1 cellular context compared by ENCODE assay signal in genomic region chr3:12288466-12289129, GRCh38.
TF ChIP-seq lines count a peak whose summit lies in the region.

Gene PPARG, plus strand, starts transcription at chr3:12289070. Its CDS starts 90,642 bp downstream, at chr3:12379712.

TF ChIP-seq in HEK293, 187 proteins besides CTCF, POLR2A, EP300 and RAD21 (continued from another document and continues in another):
- TF ChIP-seq MYNN (tag by site-specific recombination; IDR thresholded peaks at IDR 0.05; ENCODE audit: borderline replicate concordance): peak; percentile 15; the same call in 1 of the 2 replicates
- TF ChIP-seq KLF16 (tag by site-specific recombination; IDR thresholded peaks at IDR 0.05): 0 out of 2 replicates have a peak, but pooled peaks have one; percentile 69
- no peak for TF ChIP-seq ZNF202 (tag by site-specific recombination; IDR thresholded peaks at IDR 0.05; ENCODE audit: borderline replicate concordance)
- no peak for TF ChIP-seq ZNF174 (tag by site-specific recombination; IDR thresholded peaks at IDR 0.05)
- peak; percentile 11; the same call in 1 of the 2 replicates for TF ChIP-seq ZNF146 (tag by site-specific recombination; IDR thresholded peaks at IDR 0.05)
- no peak for TF ChIP-seq ZNF677 (tag by site-specific recombination; IDR thresholded peaks at IDR 0.05)
- no peak for TF ChIP-seq ZNF513 (tag by site-specific recombination; IDR thresholded peaks at IDR 0.05)
- peak; percentile 86 for TF ChIP-seq ZXDB (tag by site-specific recombination; IDR thresholded peaks at IDR 0.05)
- TF ChIP-seq ZNF2 (tag by site-specific recombination; IDR thresholded peaks at IDR 0.05): peak; percentile 75; the same call in 1 of the 2 replicates
- peak; percentile 96 for TF ChIP-seq ZNF423 (tag by site-specific recombination; IDR thresholded peaks at IDR 0.05)
- no peak for TF ChIP-seq ZNF184 (tag by site-specific recombination; IDR thresholded peaks at IDR 0.05)
- TF ChIP-seq, protein P1, sequence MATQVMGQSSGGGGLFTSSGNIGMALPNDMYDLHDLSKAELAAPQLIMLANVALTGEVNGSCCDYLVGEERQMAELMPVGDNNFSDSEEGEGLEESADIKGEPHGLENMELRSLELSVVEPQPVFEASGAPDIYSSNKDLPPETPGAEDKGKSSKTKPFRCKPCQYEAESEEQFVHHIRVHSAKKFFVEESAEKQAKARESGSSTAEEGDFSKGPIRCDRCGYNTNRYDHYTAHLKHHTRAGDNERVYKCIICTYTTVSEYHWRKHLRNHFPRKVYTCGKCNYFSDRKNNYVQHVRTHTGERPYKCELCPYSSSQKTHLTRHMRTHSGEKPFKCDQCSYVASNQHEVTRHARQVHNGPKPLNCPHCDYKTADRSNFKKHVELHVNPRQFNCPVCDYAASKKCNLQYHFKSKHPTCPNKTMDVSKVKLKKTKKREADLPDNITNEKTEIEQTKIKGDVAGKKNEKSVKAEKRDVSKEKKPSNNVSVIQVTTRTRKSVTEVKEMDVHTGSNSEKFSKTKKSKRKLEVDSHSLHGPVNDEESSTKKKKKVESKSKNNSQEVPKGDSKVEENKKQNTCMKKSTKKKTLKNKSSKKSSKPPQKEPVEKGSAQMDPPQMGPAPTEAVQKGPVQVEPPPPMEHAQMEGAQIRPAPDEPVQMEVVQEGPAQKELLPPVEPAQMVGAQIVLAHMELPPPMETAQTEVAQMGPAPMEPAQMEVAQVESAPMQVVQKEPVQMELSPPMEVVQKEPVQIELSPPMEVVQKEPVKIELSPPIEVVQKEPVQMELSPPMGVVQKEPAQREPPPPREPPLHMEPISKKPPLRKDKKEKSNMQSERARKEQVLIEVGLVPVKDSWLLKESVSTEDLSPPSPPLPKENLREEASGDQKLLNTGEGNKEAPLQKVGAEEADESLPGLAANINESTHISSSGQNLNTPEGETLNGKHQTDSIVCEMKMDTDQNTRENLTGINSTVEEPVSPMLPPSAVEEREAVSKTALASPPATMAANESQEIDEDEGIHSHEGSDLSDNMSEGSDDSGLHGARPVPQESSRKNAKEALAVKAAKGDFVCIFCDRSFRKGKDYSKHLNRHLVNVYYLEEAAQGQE (tag by site-specific recombination; IDR thresholded peaks at IDR 0.05): peak; percentile 82
- TF ChIP-seq ZNF76 (tag by site-specific recombination; IDR thresholded peaks at IDR 0.05; ENCODE audit: borderline replicate concordance, low read depth): 0 out of 2 replicates have a peak, but pooled peaks have one; percentile 9
- TF ChIP-seq KLF9 (tag by site-specific recombination; IDR thresholded peaks at IDR 0.05; ENCODE audit: low read depth): peak; percentile 85
- TF ChIP-seq ZBTB17 (tag by site-specific recombination; IDR thresholded peaks at IDR 0.05): peak; percentile 59
- TF ChIP-seq, protein P2, sequence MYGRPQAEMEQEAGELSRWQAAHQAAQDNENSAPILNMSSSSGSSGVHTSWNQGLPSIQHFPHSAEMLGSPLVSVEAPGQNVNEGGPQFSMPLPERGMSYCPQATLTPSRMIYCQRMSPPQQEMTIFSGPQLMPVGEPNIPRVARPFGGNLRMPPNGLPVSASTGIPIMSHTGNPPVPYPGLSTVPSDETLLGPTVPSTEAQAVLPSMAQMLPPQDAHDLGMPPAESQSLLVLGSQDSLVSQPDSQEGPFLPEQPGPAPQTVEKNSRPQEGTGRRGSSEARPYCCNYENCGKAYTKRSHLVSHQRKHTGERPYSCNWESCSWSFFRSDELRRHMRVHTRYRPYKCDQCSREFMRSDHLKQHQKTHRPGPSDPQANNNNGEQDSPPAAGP (tag by site-specific recombination; IDR thresholded peaks at IDR 0.05): peak; percentile 9; the same call in 1 of the 2 replicates
- peak; percentile 42; the same call in 1 of the 2 replicates for TF ChIP-seq ZNF629 (tag by site-specific recombination; IDR thresholded peaks at IDR 0.05)
- no peak for TF ChIP-seq ZNF157 (tag by site-specific recombination; IDR thresholded peaks at IDR 0.05)
- peak; percentile 94 for TF ChIP-seq GLIS1 (tag by site-specific recombination; IDR thresholded peaks at IDR 0.05)
- no peak for TF ChIP-seq ZNF221 (tag by site-specific recombination; IDR thresholded peaks at IDR 0.05; ENCODE audit: borderline replicate concordance)
- TF ChIP-seq IKZF3 (tag by site-specific recombination; IDR thresholded peaks at IDR 0.05): peak; percentile 18; the same call in 1 of the 2 replicates
- TF ChIP-seq ZFHX2 (tag by site-specific recombination; conservative IDR thresholded peaks at IDR 0.05): peak; percentile 74
- TF ChIP-seq ZBTB48 (tag by site-specific recombination; IDR thresholded peaks at IDR 0.05): peak; percentile 98
- TF ChIP-seq TRIM28 (IDR thresholded peaks at IDR 0.05; ENCODE audit: borderline replicate concordance, low read length): no peak
- no peak for TF ChIP-seq ZNF239 (tag by site-specific recombination; IDR thresholded peaks at IDR 0.05)
- peak; percentile 67; the same call in 1 of the 2 replicates for TF ChIP-seq PRDM10 (tag by site-specific recombination; IDR thresholded peaks at IDR 0.05)
- TF ChIP-seq REPIN1 (tag by site-specific recombination; IDR thresholded peaks at IDR 0.05; ENCODE audit: low read depth): no peak
- TF ChIP-seq EGR2 (tag by site-specific recombination; IDR thresholded peaks at IDR 0.05; ENCODE audit: low read depth): peak; percentile 69; the same call in 1 of the 2 replicates
- TF ChIP-seq ZNF341 (tag by site-specific recombination; IDR thresholded peaks at IDR 0.05; ENCODE audit: low read depth): peak; percentile 51
- peak; percentile 88 for TF ChIP-seq ZBTB8A (tag by site-specific recombination; IDR thresholded peaks at IDR 0.05)
- TF ChIP-seq ZEB2 (tag by site-specific recombination; IDR thresholded peaks at IDR 0.05): peak; percentile 80
- no peak for TF ChIP-seq ZNF280D (tag by site-specific recombination; IDR thresholded peaks at IDR 0.05)
- TF ChIP-seq ZNF391 (tag by site-specific recombination; IDR thresholded peaks at IDR 0.05; ENCODE audit: borderline replicate concordance, low read depth): 0 out of 2 replicates have a peak, but pooled peaks have one; percentile 28
- TF ChIP-seq, protein P3, sequence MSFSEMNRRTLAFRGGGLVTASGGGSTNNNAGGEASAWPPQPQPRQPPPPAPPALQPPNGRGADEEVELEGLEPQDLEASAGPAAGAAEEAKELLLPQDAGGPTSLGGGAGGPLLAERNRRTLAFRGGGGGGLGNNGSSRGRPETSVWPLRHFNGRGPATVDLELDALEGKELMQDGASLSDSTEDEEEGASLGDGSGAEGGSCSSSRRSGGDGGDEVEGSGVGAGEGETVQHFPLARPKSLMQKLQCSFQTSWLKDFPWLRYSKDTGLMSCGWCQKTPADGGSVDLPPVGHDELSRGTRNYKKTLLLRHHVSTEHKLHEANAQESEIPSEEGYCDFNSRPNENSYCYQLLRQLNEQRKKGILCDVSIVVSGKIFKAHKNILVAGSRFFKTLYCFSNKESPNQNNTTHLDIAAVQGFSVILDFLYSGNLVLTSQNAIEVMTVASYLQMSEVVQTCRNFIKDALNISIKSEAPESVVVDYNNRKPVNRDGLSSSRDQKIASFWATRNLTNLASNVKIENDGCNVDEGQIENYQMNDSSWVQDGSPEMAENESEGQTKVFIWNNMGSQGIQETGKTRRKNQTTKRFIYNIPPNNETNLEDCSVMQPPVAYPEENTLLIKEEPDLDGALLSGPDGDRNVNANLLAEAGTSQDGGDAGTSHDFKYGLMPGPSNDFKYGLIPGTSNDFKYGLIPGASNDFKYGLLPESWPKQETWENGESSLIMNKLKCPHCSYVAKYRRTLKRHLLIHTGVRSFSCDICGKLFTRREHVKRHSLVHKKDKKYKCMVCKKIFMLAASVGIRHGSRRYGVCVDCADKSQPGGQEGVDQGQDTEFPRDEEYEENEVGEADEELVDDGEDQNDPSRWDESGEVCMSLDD (tag by site-specific recombination; IDR thresholded peaks at IDR 0.05): peak; percentile 84
- no peak for TF ChIP-seq ZNF514 (tag by site-specific recombination; IDR thresholded peaks at IDR 0.05)
- peak; percentile 53; the same call in 1 of the 2 replicates for TF ChIP-seq ZNF692 (tag by site-specific recombination; IDR thresholded peaks at IDR 0.05)
- TF ChIP-seq, protein P4, sequence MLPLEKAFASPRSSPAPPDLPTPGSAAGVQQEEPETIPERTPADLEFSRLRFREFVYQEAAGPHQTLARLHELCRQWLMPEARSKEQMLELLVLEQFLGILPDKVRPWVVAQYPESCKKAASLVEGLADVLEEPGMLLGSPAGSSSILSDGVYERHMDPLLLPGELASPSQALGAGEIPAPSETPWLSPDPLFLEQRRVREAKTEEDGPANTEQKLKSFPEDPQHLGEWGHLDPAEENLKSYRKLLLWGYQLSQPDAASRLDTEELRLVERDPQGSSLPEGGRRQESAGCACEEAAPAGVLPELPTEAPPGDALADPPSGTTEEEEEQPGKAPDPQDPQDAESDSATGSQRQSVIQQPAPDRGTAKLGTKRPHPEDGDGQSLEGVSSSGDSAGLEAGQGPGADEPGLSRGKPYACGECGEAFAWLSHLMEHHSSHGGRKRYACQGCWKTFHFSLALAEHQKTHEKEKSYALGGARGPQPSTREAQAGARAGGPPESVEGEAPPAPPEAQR (tag by site-specific recombination; IDR thresholded peaks at IDR 0.05): no peak
